ENCODE assay signal across 18 cellular contexts in genomic region chr16:23064642-23065041, GRCh38.
DNase-seq lines count a peak whose midpoint lies in the region; ATAC-seq and TF ChIP-seq lines count a peak whose summit lies in the region.
"Had no signal": no experiment of that assay in that cellular context is flagged by ENCODE, and none has a peak within 500 bp of the region (broad histone marks: within the 10 kb centered on the region; RNA-seq: fewer than 3 reads in every experiment).

No MANE protein-coding gene starts in this region.

- no peak overlapping the region for H3K4me3 ChIP-seq in lower leg skin (ENCODE audit: low read depth, poor library complexity, severe bottlenecking)
- H3K4me3 ChIP-seq: gastrocnemius medialis, SK-N-MC had no signal

- TF ChIP-seq CTCF in AG09319 (IDR thresholded peaks at IDR 0.05; ENCODE audit: low read depth, low read length) (no peak), lower leg skin (IDR thresholded peaks at IDR 0.05) (no peak)

- 66 to 67% methylated on average over 9 of the region's 9 CpGs for WGBS in lower leg skin, 2 donors

- peak overlapping the region; percentile 56 for H3K27ac Mint-ChIP-seq in T-helper 17 cell
- no peak overlapping the region for H3K27ac Mint-ChIP-seq in activated naive CD4-positive, alpha-beta T cell treated with anti-CD3 and anti-CD28 coated beads, Interleukin-2, amount 50 U/mL, for 72 hours
- H3K27ac Mint-ChIP-seq: B cell; stimulated activated naive CD8-positive, alpha-beta T cell treated with anti-CD3 and anti-CD28 coated beads, Interleukin-15, Interleukin-2, amounts not matched to agents 100 ng/mL and 50 ng/mL, for 24 hours had no signal

- intact Hi-C loops in left ventricle myocardium superior (cut with micrococcal nuclease): no loop called here
- intact Hi-C loops in lower leg skin (cut with DNase I; ENCODE audit: low total_unique reads): no loop called here

- no peak overlapping the region for H3K4me3 Mint-ChIP-seq in T-helper 17 cell
- H3K4me3 Mint-ChIP-seq: B cell; stimulated activated naive CD8-positive, alpha-beta T cell treated with anti-CD3 and anti-CD28 coated beads, Interleukin-15, Interleukin-2, amounts not matched to agents 100 ng/mL and 50 ng/mL, for 24 hours had no signal

- ATAC-seq in T-helper 17 cell (no peak), left ventricle myocardium superior (peak; percentile 23)
- no peak for ATAC-seq in activated naive CD4-positive, alpha-beta T cell treated with anti-CD3 and anti-CD28 coated beads, Interleukin-2, amount 50 U/mL, for 72 hours
- ATAC-seq: gastrocnemius medialis had no signal

- DNase-seq in AG09319 (ENCODE audit: extremely low read depth, low read depth) (peak; percentile 29), KBM-7 (peak; percentile 96), T-helper 17 cell (no peak), left ventricle myocardium superior (no peak), lower leg skin (ENCODE audit: low spot score in 2 of 2) (no peak), A172 (ENCODE audit: low spot score) (no peak), DMS 273 (lab: John Stamatoyannopoulos, UW; ENCODE audit: unreplicated experiment) (no peak)
- DNase-seq in activated naive CD4-positive, alpha-beta T cell treated with anti-CD3 and anti-CD28 coated beads, Interleukin-2, amount 50 U/mL, for 72 hours (ENCODE audit: low spot score in 2 of 2): no peak
- DNase-seq: activated naive CD4-positive, alpha-beta T cell treated with Interleukin-2 at 50 U/mL for 16 hours; brain microvascular endothelial cell; DMS153; effector memory CD4-positive, alpha-beta T cell; gastrocnemius medialis; midbrain; NCI-H2171 had no signal

- H3K9me3 Mint-ChIP-seq in activated naive CD4-positive, alpha-beta T cell treated with anti-CD3 and anti-CD28 coated beads, Interleukin-2, amount 50 U/mL, for 72 hours: no peaks in the 10 kb centered on the region
- H3K9me3 Mint-ChIP-seq: stimulated activated naive CD8-positive, alpha-beta T cell treated with anti-CD3 and anti-CD28 coated beads, Interleukin-15, Interleukin-2, amounts not matched to agents 100 ng/mL and 50 ng/mL, for 24 hours had no signal

- H3K36me3 Mint-ChIP-seq in T-helper 17 cell (ENCODE audit: low read depth): peaks cover 3% of the 10 kb centered on the region
- H3K36me3 Mint-ChIP-seq in activated naive CD4-positive, alpha-beta T cell treated with anti-CD3 and anti-CD28 coated beads, Interleukin-2, amount 50 U/mL, for 72 hours: peaks cover 7% of the 10 kb centered on the region in 2 donors

- TF ChIP-seq POLR2A in lower leg skin (IDR thresholded peaks at IDR 0.05): no peak

- H3K9me3 ChIP-seq in T-helper 17 cell (ENCODE audit: control insufficient read depth, low read length, poor library complexity, severe bottlenecking): no peaks in the 10 kb centered on the region
- H3K9me3 ChIP-seq: gastrocnemius medialis had no signal

- in situ Hi-C loops in KBM-7 (cut with MboI; ENCODE audit: low pct_unique_long_range_greater_than_20kb, low sequenced_read_pairs): no loop called here

- peaks cover 11% of the 10 kb centered on the region for H3K4me1 Mint-ChIP-seq in T-helper 17 cell

- peaks cover 9% of the 10 kb centered on the region for H3K27me3 Mint-ChIP-seq in T-helper 17 cell

Comparison
In these comparisons a context has a peak if more than half of its experiments do, and no peak if none do; other contexts are left out.
1. DNase-seq: peak in AG09319 (single experiment) and KBM-7 (single experiment); none in T-helper 17 cell (0 of 3), left ventricle myocardium superior (single experiment), activated naive CD4-positive, alpha-beta T cell treated with anti-CD3 and anti-CD28 coated beads, Interleukin-2, amount 50 U/mL, for 72 hours (0 of 2), lower leg skin (0 of 2), A172 (single experiment) and DMS 273 (single experiment).